5 cellular contexts compared by ENCODE assay signal in the genomic region with DNA sequence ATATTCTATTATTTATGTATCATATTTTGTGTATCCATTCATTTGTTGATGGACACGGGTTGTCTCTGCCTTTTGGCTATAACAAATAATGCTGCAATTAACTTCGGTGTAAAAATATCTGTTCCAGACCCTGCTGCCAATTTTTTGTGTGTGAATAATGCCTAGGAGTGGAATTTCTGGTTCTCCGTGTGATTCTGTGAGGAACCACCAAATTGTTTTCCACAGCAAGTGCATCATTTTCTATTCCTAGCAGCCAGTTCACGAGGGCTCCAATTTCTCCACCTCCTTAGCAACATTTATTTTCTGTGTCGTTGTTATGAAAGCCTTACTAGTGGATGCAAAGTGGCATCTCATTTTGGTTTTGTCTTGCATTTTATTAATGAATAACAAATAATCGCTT. TPM values are rescaled to one million over a fixed set of nuclear protein-coding genes. Genes with fewer than 3 reads are reported as not detected.
"Had no signal": no experiment of that assay in that cellular context is flagged by ENCODE, and none has a peak within 500 bp of the region (broad histone marks: within the 10 kb centered on the region; RNA-seq: fewer than 3 reads in every experiment).

No MANE protein-coding gene starts in this region.

RNA-seq across cellular contexts. Expression of gene ANKRD18B, which starts 2.2 kb away (rescaled TPM):
- total RNA-seq: activated CD8-positive, alpha-beta T cell treated with anti-CD3 and anti-CD28 coated beads, Interleukin-2, amount 10 ng/mL, durations not matched to agents 7 days and 5 days; activated naive CD8-positive, alpha-beta T cell treated with anti-CD3 and anti-CD28 coated beads, Interleukin-2, amount 10 ng/mL, durations not matched to agents 7 days and 5 days; ascending aorta; RPMI7951; SJSA1 had no signal
